In the genomic region with DNA sequence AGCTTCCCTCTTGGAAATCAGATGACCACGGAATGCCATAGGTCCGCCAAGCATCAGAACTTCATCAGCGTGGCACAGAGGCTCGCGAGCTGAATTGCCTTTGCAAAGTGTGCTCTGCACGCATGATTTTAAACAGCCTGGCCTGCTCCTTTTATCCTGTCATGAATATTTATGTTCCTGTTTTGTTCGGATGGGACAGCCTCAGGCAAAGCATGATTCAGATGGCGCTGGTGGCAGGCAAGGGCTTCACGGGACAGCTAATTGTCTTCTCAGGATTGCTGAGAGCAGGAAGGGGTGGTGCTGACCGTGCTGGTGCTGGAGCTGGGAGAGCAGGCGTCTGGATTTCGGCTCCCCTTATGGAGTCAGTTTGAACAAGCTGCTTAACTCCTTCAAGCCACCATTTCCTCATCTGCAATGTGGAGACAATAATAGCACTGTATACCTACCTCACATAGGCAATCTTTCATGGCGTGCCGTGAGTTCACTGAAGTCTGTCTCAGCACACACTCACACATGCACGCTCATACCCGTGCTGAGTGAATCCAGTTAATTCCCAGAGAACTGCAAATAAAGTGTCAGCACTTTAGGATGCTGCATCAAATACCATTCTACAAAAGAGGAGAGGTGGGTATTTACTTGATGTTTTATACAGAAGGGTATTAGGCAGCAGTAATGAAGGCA, we compare ENCODE assay signal across 18 cellular contexts.
DNase-seq lines count a peak whose midpoint lies in the region; ATAC-seq and TF ChIP-seq lines count a peak whose summit lies in the region.
"Had no signal": no experiment of that assay in that cellular context is flagged by ENCODE, and none has a peak within 500 bp of the region (broad histone marks: within the 10 kb centered on the region; RNA-seq: fewer than 3 reads in every experiment).

No MANE protein-coding gene starts in this region.

- H3K4me3 ChIP-seq in AG10803 (ENCODE audit: low read length) (no peak overlapping the region), epithelial cell of esophagus (ENCODE audit: low read length) (no peak overlapping the region)
- H3K4me3 ChIP-seq: adrenal gland, SJCRH30, transverse colon had no signal

- peak overlapping the region; percentile 89 for H3K27ac Mint-ChIP-seq in HFFc6
- peak overlapping the region; percentile 40 to 62 (median 45) for H3K27ac Mint-ChIP-seq in nephron
- H3K27ac Mint-ChIP-seq: activated CD4-positive, alpha-beta memory T cell treated with anti-CD3 and anti-CD28 coated beads for 36 hours; activated T-helper 1 cell treated with anti-CD3 and anti-CD28 coated beads, Interleukin-12 subunit alpha, Interleukin-12 subunit beta, Interleukin-2, Interleukin-4 antibody, amounts not matched to agents 30 ng/mL and 10 ng/mL and 1 ng/mL, durations not matched to agents 14 hours and 24 hours and 36 hours; immature natural killer cell; memory B cell; stimulated activated effector memory CD8-positive, alpha-beta T cell treated with anti-CD3 and anti-CD28 coated beads, Interleukin-12 subunit alpha, Interleukin-12 subunit beta, amount 100 ng/mL, for 72 hours had no signal

- H3K36me3 Mint-ChIP-seq in HFFc6 (ENCODE audit: low read depth) (0 out of 2 replicates have a peak, but pooled peaks cover under 1% of the 10 kb centered on the region), nephron (ENCODE audit: low read depth) (no peaks in the 10 kb centered on the region)
- H3K36me3 Mint-ChIP-seq: activated CD4-positive, alpha-beta memory T cell treated with anti-CD3 and anti-CD28 coated beads for 36 hours; immature natural killer cell; memory B cell; stimulated activated effector memory CD8-positive, alpha-beta T cell treated with anti-CD3 and anti-CD28 coated beads, Interleukin-12 subunit alpha, Interleukin-12 subunit beta, amount 100 ng/mL, for 72 hours had no signal

- peaks cover 3% of the 10 kb centered on the region for H3K27me3 Mint-ChIP-seq in HFFc6 (ENCODE audit: insufficient read depth)
- peaks cover 32% of the 10 kb centered on the region for H3K27me3 Mint-ChIP-seq in nephron (ENCODE audit: low read depth)

- intact Hi-C loops in posterior vena cava (cut with DNase I), result loop anchor here in 1 of 2 donors (10.0 kb wide), 1 partner anchor 100 kb away; no protein-coding TSS in a partner anchor

- DNase-seq in AG10803 (ENCODE audit: low read depth) (peak; percentile 63), HFFc6 (peak; percentile 86), epithelial cell of esophagus (ENCODE audit: low read depth) (peak; percentile 75), posterior vena cava (ENCODE audit: low spot score) (no peak), NK-92 (lab: John Stamatoyannopoulos, UW; ENCODE audit: unreplicated experiment) (no peak), T-helper 2 cell (no peak)
- DNase-seq: activated CD4-positive, alpha-beta memory T cell treated with anti-CD3 and anti-CD28 coated beads for 36 hours; immature natural killer cell; NCI-H1417 treated with DMSO at 0.1 percent for 48 hours; occipital lobe; SJCRH30; transverse colon had no signal

- H3K4me1 Mint-ChIP-seq in HFFc6 (ENCODE audit: low read depth), result peaks cover 62% of the 10 kb centered on the region
- peaks cover 43% of the 10 kb centered on the region for H3K4me1 Mint-ChIP-seq in nephron
- H3K4me1 Mint-ChIP-seq: immature natural killer cell; memory B cell; stimulated activated effector memory CD8-positive, alpha-beta T cell treated with anti-CD3 and anti-CD28 coated beads, Interleukin-12 subunit alpha, Interleukin-12 subunit beta, amount 100 ng/mL, for 72 hours had no signal

- H3K4me3 Mint-ChIP-seq in HFFc6 (peak overlapping the region; percentile 61), nephron (no peak overlapping the region)
- H3K4me3 Mint-ChIP-seq: activated CD4-positive, alpha-beta memory T cell treated with anti-CD3 and anti-CD28 coated beads for 36 hours; activated T-helper 1 cell treated with anti-CD3 and anti-CD28 coated beads, Interleukin-12 subunit alpha, Interleukin-12 subunit beta, Interleukin-2, Interleukin-4 antibody, amounts not matched to agents 30 ng/mL and 10 ng/mL and 1 ng/mL, durations not matched to agents 14 hours and 24 hours and 36 hours; immature natural killer cell; memory B cell; stimulated activated effector memory CD8-positive, alpha-beta T cell treated with anti-CD3 and anti-CD28 coated beads, Interleukin-12 subunit alpha, Interleukin-12 subunit beta, amount 100 ng/mL, for 72 hours had no signal

- ATAC-seq in GM19467 (IDR thresholded peaks at IDR 0.05; ENCODE audit: unreplicated experiment), result no peak
- ATAC-seq: stimulated activated effector memory CD8-positive, alpha-beta T cell treated with anti-CD3 and anti-CD28 coated beads, Interleukin-12 subunit alpha, Interleukin-12 subunit beta, amount 100 ng/mL, for 72 hours had no signal

- H3K9me3 Mint-ChIP-seq in HFFc6 (no peaks in the 10 kb centered on the region), nephron (no peaks in the 10 kb centered on the region)
- H3K9me3 Mint-ChIP-seq: activated CD4-positive, alpha-beta memory T cell treated with anti-CD3 and anti-CD28 coated beads for 36 hours; activated T-helper 1 cell treated with anti-CD3 and anti-CD28 coated beads, Interleukin-12 subunit alpha, Interleukin-12 subunit beta, Interleukin-2, Interleukin-4 antibody, amounts not matched to agents 30 ng/mL and 10 ng/mL and 1 ng/mL, durations not matched to agents 14 hours and 24 hours and 36 hours; immature natural killer cell; memory B cell; stimulated activated effector memory CD8-positive, alpha-beta T cell treated with anti-CD3 and anti-CD28 coated beads, Interleukin-12 subunit alpha, Interleukin-12 subunit beta, amount 100 ng/mL, for 72 hours had no signal

- TF ChIP-seq CTCF in AG10803 (conservative IDR thresholded peaks at IDR 0.05; ENCODE audit: low read length) (no peak), HFFc6 (IDR thresholded peaks at IDR 0.05) (no peak), epithelial cell of esophagus (IDR thresholded peaks at IDR 0.05; ENCODE audit: insufficient read depth, low read depth, low read length, missing control alignments) (no peak), nephron (IDR thresholded peaks at IDR 0.05; ENCODE audit: unreplicated experiment in 3 of 3) (no peak)

Comparison
In these comparisons a context has a peak if more than half of its experiments do, and no peak if none do; other contexts are left out.
1. DNase-seq: peak in AG10803 (single experiment), HFFc6 (single experiment) and epithelial cell of esophagus (single experiment); none in posterior vena cava (single experiment), NK-92 (single experiment) and T-helper 2 cell (0 of 5).